In the genomic region with DNA sequence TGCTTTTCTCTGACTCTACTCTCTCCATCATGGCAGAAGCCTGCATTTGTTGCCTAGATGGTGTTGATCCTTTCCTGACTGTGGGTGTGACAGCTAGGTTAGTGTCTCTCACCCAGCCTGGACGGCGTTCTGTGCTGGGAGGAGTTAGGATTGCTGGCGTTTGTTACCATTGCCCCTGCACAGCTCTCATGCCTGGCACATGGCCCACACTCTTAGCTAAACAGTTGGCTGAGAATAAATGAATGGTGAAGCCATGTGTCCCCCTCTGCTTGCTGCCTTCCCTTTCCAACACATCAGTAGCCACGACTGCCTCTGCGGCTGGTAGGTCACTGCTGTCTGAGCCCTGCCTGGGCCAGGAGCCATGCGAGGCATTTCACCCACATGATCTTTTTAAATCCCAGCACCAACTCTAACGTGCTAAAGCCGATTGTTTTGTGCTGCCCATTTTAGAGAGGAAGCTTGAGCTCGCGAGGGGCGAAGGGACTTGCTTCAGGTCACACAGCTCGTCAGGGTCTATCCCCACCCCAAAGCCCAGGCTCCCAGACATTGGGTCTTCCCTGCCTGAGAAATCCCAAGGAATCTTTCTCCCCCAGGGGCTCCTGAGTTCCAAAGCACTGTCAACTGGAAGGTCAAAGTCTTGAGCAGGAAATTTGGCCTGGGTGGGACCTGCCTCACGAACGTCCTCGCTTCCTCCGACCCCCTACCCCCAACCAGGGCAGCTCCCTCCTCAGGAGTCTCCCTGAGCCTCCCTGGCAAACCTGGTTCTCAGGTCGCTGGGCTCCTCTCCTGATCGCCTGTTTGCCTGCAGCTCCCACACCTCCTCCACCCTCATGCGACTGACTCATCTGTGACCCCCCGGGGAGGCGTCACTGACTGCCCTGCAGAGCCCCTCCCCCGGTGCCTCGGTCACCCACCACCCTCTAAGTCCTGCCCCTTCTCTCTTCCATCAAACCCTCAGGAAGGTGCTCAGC, we compare ENCODE assay signal across 15 cellular contexts.
A peak's percentile ranks its signal among the peaks of the same experiment; 100 is the strongest.
DNase-seq lines count a peak whose midpoint lies in the region; FAIRE-seq lines count a peak whose summit lies in the region.
"Had no signal": no experiment of that assay in that cellular context is flagged by ENCODE, and none has a peak within 500 bp of the region (broad histone marks: within the 10 kb centered on the region; RNA-seq: fewer than 3 reads in every experiment).

No MANE protein-coding gene starts in this region.

- FAIRE-seq in urothelium cell line (lab: Jason Lieb, UNC): no peak
- FAIRE-seq: bronchial epithelial cell, HepG2 had no signal

- DNase-seq in activated CD8-positive, alpha-beta memory T cell treated with anti-CD3 and anti-CD28 coated beads for 24 hours: peak; percentile 43
- DNase-seq in activated CD8-positive, alpha-beta memory T cell treated with anti-CD3 and anti-CD28 coated beads, Interleukin-2, amount 50 U/mL, for 4 hours: no peak
- DNase-seq in ecto neural progenitor cell (ENCODE audit: low spot score) (peak; percentile 36), medulla oblongata (ENCODE audit: extremely low spot score) (peak; percentile 3), urothelium cell line (ENCODE audit: low spot score) (peak; percentile 4), midbrain (lab: John Stamatoyannopoulos, UW) (no peak), cerebellar cortex (ENCODE audit: low spot score) (no peak), NCI-H446 (lab: John Stamatoyannopoulos, UW) (no peak)
- DNase-seq: activated CD4-positive, alpha-beta T cell treated with anti-CD3 and anti-CD28 coated beads, Interleukin-2, amount 50 U/mL, for 48 hours; activated naive CD8-positive, alpha-beta T cell treated with anti-CD3 and anti-CD28 coated beads, Interleukin-2, amount 50 U/mL, for 24 hours; NCI-H1436; stimulated activated CD8-positive, alpha-beta memory T cell treated with anti-CD3 and anti-CD28 coated beads, Interleukin-4, amount 100 ng/mL, for 48 hours; SW 1271 had no signal

Comparison
In these comparisons a context has a peak if more than half of its experiments do, and no peak if none do; other contexts are left out.
1. DNase-seq: peak in activated CD8-positive, alpha-beta memory T cell treated with anti-CD3 and anti-CD28 coated beads for 24 hours (single experiment), ecto neural progenitor cell (single experiment), medulla oblongata (single experiment) and urothelium cell line (single experiment); none in activated CD8-positive, alpha-beta memory T cell treated with anti-CD3 and anti-CD28 coated beads, Interleukin-2, amount 50 U/mL, for 4 hours (single experiment), midbrain (single experiment), cerebellar cortex (single experiment) and NCI-H446 (0 of 2).